28 cellular contexts compared by ENCODE assay signal in the genomic region with DNA sequence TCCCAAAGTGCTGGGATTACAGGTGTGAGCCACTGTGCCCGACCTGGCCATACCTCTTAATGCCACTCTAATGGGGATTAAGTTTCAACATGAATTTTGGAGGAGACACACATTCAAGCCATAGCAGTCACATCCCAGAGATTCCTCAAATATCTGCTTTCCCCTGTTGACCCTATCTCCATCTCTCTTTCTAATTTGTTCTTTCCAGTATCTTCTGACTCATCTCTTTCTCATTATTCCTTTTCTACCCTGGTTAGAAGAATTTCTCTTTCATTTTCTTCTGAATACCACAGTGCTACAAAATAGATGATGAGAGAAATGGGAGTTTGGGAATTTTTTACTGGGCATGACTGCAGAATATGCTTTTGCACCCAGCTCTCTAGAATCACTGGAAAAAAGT. TPM values are rescaled to one million over a fixed set of nuclear protein-coding genes. Genes with fewer than 3 reads are reported as not detected.
DNase-seq lines count a peak whose midpoint lies in the region; TF ChIP-seq lines count a peak whose summit lies in the region.
"Had no signal": no experiment of that assay in that cellular context is flagged by ENCODE, and none has a peak within 500 bp of the region (broad histone marks: within the 10 kb centered on the region; RNA-seq: fewer than 3 reads in every experiment).

No MANE protein-coding gene starts in this region.

- H3K18ac ChIP-seq in mesendoderm (ENCODE audit: low read length), result no peak overlapping the region

- H3K27me3 ChIP-seq in mesendoderm (ENCODE audit: insufficient read depth, low read length, poor library complexity) (no peaks in the 10 kb centered on the region), H7 (ENCODE audit: control insufficient read depth, insufficient read depth, low read length) (no peaks in the 10 kb centered on the region)
- H3K27me3 ChIP-seq: ascending aorta had no signal

- H4K8ac ChIP-seq in mesendoderm (ENCODE audit: low read depth, low read length), result no peak overlapping the region

- H3K9ac ChIP-seq in mesendoderm (ENCODE audit: low read length), result no peak overlapping the region

- H3K79me2 ChIP-seq in mesendoderm (ENCODE audit: control insufficient read depth, insufficient read depth, low read length), result no peaks in the 10 kb centered on the region

- TF ChIP-seq CTCF in astrocyte of the spinal cord (IDR thresholded peaks at IDR 0.05; ENCODE audit: low read depth, low read length), result no peak

- H3K56ac ChIP-seq in mesendoderm (ENCODE audit: low read length), result no peak overlapping the region

- H3K27ac ChIP-seq in mesendoderm (ENCODE audit: low read depth, low read length), result no peak overlapping the region
- H3K27ac ChIP-seq in caudate nucleus (ENCODE audit: low read depth, low read length), result no peak overlapping the region
- H3K27ac ChIP-seq: ascending aorta had no signal

- DNase-seq in AG08396 (ENCODE audit: low spot score) (peak; percentile 16), HT1080 (ENCODE audit: low read depth) (peak; percentile 28), astrocyte of the spinal cord (ENCODE audit: low read depth, low spot score) (peak; percentile 1), mesendoderm (peak; percentile 4), caudate nucleus (lab: John Stamatoyannopoulos, UW) (no peak), SIG-M5 treated with dmso at 0.1 percent for 504 hours (lab: John Stamatoyannopoulos, UW; ENCODE audit: unreplicated experiment) (no peak), H7 (no peak), OCI-M2 (lab: John Stamatoyannopoulos, UW; ENCODE audit: unreplicated experiment) (no peak)
- DNase-seq: activated CD4-positive, alpha-beta T cell treated with anti-CD3 and anti-CD28 coated beads, Interleukin-2, amount 50 U/mL, for 48 hours; activated CD8-positive, alpha-beta memory T cell treated with anti-CD3 and anti-CD28 coated beads, Interleukin-2, amount 50 U/mL, for 4 hours; activated naive CD4-positive, alpha-beta T cell treated with anti-CD3 and anti-CD28 coated beads, Interleukin-2, amount 50 U/mL, for 16 hours; head of caudate nucleus; left colon; naive B cell; NCI-H1105; NCI-H2081; NCI-H82; retina; T-helper 9 cell had no signal

- H3K4me3 ChIP-seq in astrocyte of the spinal cord (ENCODE audit: low read depth, low read length) (no peak overlapping the region), mesendoderm (ENCODE audit: low read length) (no peak overlapping the region), H7 (ENCODE audit: insufficient read depth, low read depth, low read length) (no peak overlapping the region)
- H3K4me3 ChIP-seq: ascending aorta had no signal

- no peak overlapping the region for H4K5ac ChIP-seq in mesendoderm (ENCODE audit: low read length)

- no peak overlapping the region for H2BK15ac ChIP-seq in mesendoderm (replicated peaks; ENCODE audit: low read depth)

- in situ Hi-C loops in astrocyte of the spinal cord (cut with HindIII; ENCODE audit: low sequenced_read_pairs), result no loop called here

- no peaks in the 10 kb centered on the region for H3K79me1 ChIP-seq in mesendoderm (ENCODE audit: low read length)

- no peak overlapping the region for H3K23ac ChIP-seq in mesendoderm (ENCODE audit: low read length)

- no peak overlapping the region for H2AK5ac ChIP-seq in mesendoderm (ENCODE audit: low read length)

- no peak overlapping the region for H3K4me2 ChIP-seq in mesendoderm (ENCODE audit: low read length)

- H2BK5ac ChIP-seq in mesendoderm (ENCODE audit: low read length), result no peak overlapping the region

- no peaks in the 10 kb centered on the region for H3K4me1 ChIP-seq in mesendoderm (ENCODE audit: control insufficient read depth, low read depth, low read length)
- H3K4me1 ChIP-seq: ascending aorta had no signal

- no peak overlapping the region for H2BK120ac ChIP-seq in mesendoderm (ENCODE audit: low read depth, low read length)

- no CpG with 5 or more reads among the region's 1 CpG for WGBS in mesendoderm (ENCODE audit: extremely low coverage, insufficient coverage, low lambda C conversion rate)

- H3K36me3 ChIP-seq in mesendoderm (ENCODE audit: control insufficient read depth, insufficient read depth, low read length) (no peaks in the 10 kb centered on the region), H7 (replicated peaks; ENCODE audit: control insufficient read depth, insufficient read depth, low read length) (no peaks in the 10 kb centered on the region)
- H3K36me3 ChIP-seq: ascending aorta had no signal

- H3K4ac ChIP-seq in mesendoderm (ENCODE audit: low read depth, low read length), result no peak overlapping the region

RNA-seq across cellular contexts. Expression of a gene that starts 5.1 kb away (rescaled TPM):
- total RNA-seq in HT1080 (2014; rRNA removed; shearing (Covaris generic)), result not detected in 2 replicates
- polyA plus RNA-seq in HT1080 (2015; cell fraction: cytosol; rRNA removed), result not detected in 2 replicates
- not detected in 2 replicates for polyA plus RNA-seq in HT1080 (2015; cell fraction: nucleus; rRNA removed)
- not detected for polyA plus RNA-seq in mesendoderm (2013, experiment 1 of 2)
- not detected for polyA plus RNA-seq in mesendoderm (2013, experiment 2 of 2)
- not detected in 2 replicates for total RNA-seq in H7 (2014; rRNA removed; shearing (Covaris generic))
- total RNA-seq: ascending aorta, endothelial cell of umbilical vein, left colon, mesenteric fat pad, omental fat pad, Right ventricle myocardium inferior, subcutaneous adipose tissue, ureter, WTC11 had no signal
- polyA plus RNA-seq: AG04450, endothelial cell of umbilical vein had no signal

RNA-seq across cellular contexts. Expression of a gene that starts 39.7 kb away (rescaled TPM):
- 13.2 and 15.4 TPM in 2 replicates for total RNA-seq in HT1080 (2014; rRNA removed; shearing (Covaris generic))
- polyA plus RNA-seq in HT1080 (2015; cell fraction: cytosol; rRNA removed), result 35.1 and 41.2 TPM in 2 replicates
- 31.9 and 37.9 TPM in 2 replicates for polyA plus RNA-seq in HT1080 (2015; cell fraction: nucleus; rRNA removed)
- polyA plus RNA-seq in mesendoderm (2013, experiment 1 of 2), result 33.0 TPM
- 32.9 TPM for polyA plus RNA-seq in mesendoderm (2013, experiment 2 of 2)
- total RNA-seq in H7 (2014; rRNA removed; shearing (Covaris generic)), result 13.5 and 14.7 TPM in 2 replicates

RNA-seq across cellular contexts. Expression of a gene that starts 46.6 kb away (rescaled TPM):
- 41.6 and 42.6 TPM in 2 replicates for total RNA-seq in HT1080 (2014; rRNA removed; shearing (Covaris generic))
- 19.5 and 21.9 TPM in 2 replicates for polyA plus RNA-seq in HT1080 (2015; cell fraction: cytosol; rRNA removed)
- 19.6 and 22.3 TPM in 2 replicates for polyA plus RNA-seq in HT1080 (2015; cell fraction: nucleus; rRNA removed)
- polyA plus RNA-seq in mesendoderm (2013, experiment 1 of 2), result 36.8 TPM
- 38.1 TPM for polyA plus RNA-seq in mesendoderm (2013, experiment 2 of 2)
- total RNA-seq in H7 (2014; rRNA removed; shearing (Covaris generic)), result 43.2 and 60.8 TPM in 2 replicates

Comparison
In these comparisons a context has a peak if more than half of its experiments do, and no peak if none do; other contexts are left out.
1. DNase-seq: peak in AG08396 (single experiment), HT1080 (single experiment), astrocyte of the spinal cord (single experiment) and mesendoderm (single experiment); none in caudate nucleus (0 of 61), SIG-M5 treated with dmso at 0.1 percent for 504 hours (single experiment), H7 (single experiment) and OCI-M2 (single experiment).